18 cellular contexts compared by ENCODE assay signal in the genomic region with DNA sequence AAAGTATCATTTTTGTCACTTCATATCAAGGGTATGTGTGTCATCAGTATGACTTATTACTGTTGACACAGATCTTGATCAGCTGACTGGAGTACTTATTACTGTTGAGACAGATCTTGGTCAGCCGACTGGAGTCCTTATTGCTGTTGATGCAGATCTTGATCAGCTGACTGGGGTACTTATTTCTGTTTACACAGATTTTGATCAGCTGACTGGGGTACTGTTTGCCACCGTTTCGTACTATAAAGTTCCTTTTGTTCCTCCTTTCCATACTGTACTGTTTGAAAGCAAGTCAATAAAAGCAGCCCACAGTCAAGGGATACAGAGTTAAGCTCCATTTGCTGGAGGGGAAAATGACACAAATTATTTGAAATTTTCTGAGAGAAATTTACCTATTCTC.
"Had no signal": no experiment of that assay in that cellular context is flagged by ENCODE, and none has a peak within 500 bp of the region (broad histone marks: within the 10 kb centered on the region; RNA-seq: fewer than 3 reads in every experiment).

No MANE protein-coding gene starts in this region.

- DNase-seq: IMR-90, Karpas-422, KG1, MM.1S, NCI-H1092 treated with DMSO at 0.1 percent for 48 hours, NCI-H1436, NCI-H187, NCI-H2029, NCI-H2081 treated with DMSO at 0.1 percent for 48 hours, NCI-H2171, NCI-H226, NCI-H446, NCI-H510A, NCI-H524 treated with DMSO at 0.1 percent for 48 hours, NCI-H774, PC-3, SHP77 treated with DMSO at 0.1 percent for 48 hours, SJCRH30 had no signal
